ENCODE assay signal across 2 cellular contexts in genomic region chr21:42388740-42389448, GRCh38.
TF ChIP-seq lines count a peak whose summit lies in the region.

No MANE protein-coding gene starts in this region.

TF ChIP-seq in GM23338, 12 proteins besides CTCF, POLR2A, EP300 and RAD21:
- TF ChIP-seq ZNF331 (CRISPR knock-in tag; IDR thresholded peaks at IDR 0.05; ENCODE audit: low read depth): no peak
- no peak for TF ChIP-seq ZNF462 (CRISPR knock-in tag; IDR thresholded peaks at IDR 0.05)

TF ChIP-seq in K562, 482 proteins besides CTCF, POLR2A, EP300 and RAD21 (continues in another document):
- TF ChIP-seq, protein P1, sequence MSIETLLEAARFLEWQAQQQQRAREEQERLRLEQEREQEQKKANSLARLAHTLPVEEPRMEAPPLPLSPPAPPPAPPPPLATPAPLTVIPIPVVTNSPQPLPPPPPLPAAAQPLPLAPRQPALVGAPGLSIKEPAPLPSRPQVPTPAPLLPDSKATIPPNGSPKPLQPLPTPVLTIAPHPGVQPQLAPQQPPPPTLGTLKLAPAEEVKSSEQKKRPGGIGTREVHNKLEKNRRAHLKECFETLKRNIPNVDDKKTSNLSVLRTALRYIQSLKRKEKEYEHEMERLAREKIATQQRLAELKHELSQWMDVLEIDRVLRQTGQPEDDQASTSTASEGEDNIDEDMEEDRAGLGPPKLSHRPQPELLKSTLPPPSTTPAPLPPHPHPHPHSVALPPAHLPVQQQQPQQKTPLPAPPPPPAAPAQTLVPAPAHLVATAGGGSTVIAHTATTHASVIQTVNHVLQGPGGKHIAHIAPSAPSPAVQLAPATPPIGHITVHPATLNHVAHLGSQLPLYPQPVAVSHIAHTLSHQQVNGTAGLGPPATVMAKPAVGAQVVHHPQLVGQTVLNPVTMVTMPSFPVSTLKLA (conservative IDR thresholded peaks at IDR 0.05): no peak
- peak; percentile 42; the same call in 1 of the 2 replicates for TF ChIP-seq SMARCA5 (IDR thresholded peaks at IDR 0.05)
- TF ChIP-seq, protein P2, sequence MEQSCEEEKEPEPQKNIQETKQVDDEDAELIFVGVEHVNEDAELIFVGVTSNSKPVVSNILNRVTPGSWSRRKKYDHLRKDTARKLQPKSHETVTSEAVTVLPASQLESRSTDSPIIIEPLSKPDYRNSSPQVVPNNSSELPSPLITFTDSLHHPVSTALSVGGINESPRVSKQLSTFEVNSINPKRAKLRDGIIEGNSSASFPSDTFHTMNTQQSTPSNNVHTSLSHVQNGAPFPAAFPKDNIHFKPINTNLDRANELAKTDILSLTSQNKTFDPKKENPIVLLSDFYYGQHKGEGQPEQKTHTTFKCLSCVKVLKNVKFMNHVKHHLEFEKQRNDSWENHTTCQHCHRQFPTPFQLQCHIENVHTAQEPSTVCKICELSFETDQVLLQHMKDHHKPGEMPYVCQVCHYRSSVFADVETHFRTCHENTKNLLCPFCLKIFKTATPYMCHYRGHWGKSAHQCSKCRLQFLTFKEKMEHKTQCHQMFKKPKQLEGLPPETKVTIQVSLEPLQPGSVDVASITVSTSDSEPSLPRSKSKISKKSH (CRISPR knock-in tag; IDR thresholded peaks at IDR 0.05): no peak
- no peak for TF ChIP-seq MYBL2 (IDR thresholded peaks at IDR 0.05; ENCODE audit: low read depth)
- TF ChIP-seq MYBL2 (CRISPR knock-in tag; IDR thresholded peaks at IDR 0.05; ENCODE audit: borderline replicate concordance): no peak
- TF ChIP-seq SETDB1 (IDR thresholded peaks at IDR 0.05; ENCODE audit: low read length): no peak
- TF ChIP-seq LEF1 (IDR thresholded peaks at IDR 0.05): no peak
- TF ChIP-seq, protein P3, sequence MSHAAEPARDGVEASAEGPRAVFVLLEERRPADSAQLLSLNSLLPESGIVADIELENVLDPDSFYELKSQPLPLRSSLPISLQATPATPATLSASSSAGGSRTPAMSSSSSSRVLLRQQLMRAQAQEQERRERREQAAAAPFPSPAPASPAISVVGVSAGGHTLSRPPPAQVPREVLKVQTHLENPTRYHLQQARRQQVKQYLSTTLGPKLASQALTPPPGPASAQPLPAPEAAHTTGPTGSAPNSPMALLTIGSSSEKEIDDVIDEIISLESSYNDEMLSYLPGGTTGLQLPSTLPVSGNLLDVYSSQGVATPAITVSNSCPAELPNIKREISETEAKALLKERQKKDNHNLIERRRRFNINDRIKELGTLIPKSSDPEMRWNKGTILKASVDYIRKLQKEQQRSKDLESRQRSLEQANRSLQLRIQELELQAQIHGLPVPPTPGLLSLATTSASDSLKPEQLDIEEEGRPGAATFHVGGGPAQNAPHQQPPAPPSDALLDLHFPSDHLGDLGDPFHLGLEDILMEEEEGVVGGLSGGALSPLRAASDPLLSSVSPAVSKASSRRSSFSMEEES (CRISPR knock-in tag; IDR thresholded peaks at IDR 0.05): no peak
- no peak for TF ChIP-seq ATF2 (CRISPR knock-in tag; IDR thresholded peaks at IDR 0.05)
- TF ChIP-seq BRD4 (IDR thresholded peaks at IDR 0.05): no peak
- no peak for TF ChIP-seq HMGN3 (IDR thresholded peaks at IDR 0.05; ENCODE audit: borderline replicate concordance, extremely low read depth, insufficient read length, low read depth, low read length)
- TF ChIP-seq TEAD4 (IDR thresholded peaks at IDR 0.05; ENCODE audit: low read length): peak; percentile 74
- TF ChIP-seq TEAD4 (CRISPR knock-in tag; IDR thresholded peaks at IDR 0.05; ENCODE audit: borderline replicate concordance): no peak
- no peak for TF ChIP-seq ZNF134 (CRISPR knock-in tag; conservative IDR thresholded peaks at IDR 0.05)
- no peak for TF ChIP-seq TCFL5 (CRISPR knock-in tag; conservative IDR thresholded peaks at IDR 0.05)
- TF ChIP-seq GABPB1 (CRISPR knock-in tag; IDR thresholded peaks at IDR 0.05): no peak
- no peak for TF ChIP-seq ZNF217 (CRISPR knock-in tag; IDR thresholded peaks at IDR 0.05)
- no peak for TF ChIP-seq ETV6 (IDR thresholded peaks at IDR 0.05; ENCODE audit: borderline replicate concordance in 1 of 2, low read depth in 2 of 2, low read length in 1 of 2)
- no peak for TF ChIP-seq ETV6 (CRISPR knock-in tag; IDR thresholded peaks at IDR 0.05; ENCODE audit: borderline replicate concordance)
- no peak for TF ChIP-seq SMAD4 (CRISPR knock-in tag; conservative IDR thresholded peaks at IDR 0.05)
- TF ChIP-seq FOXP1 (CRISPR knock-in tag; IDR thresholded peaks at IDR 0.05): no peak
- TF ChIP-seq RBFOX2 (IDR thresholded peaks at IDR 0.05; ENCODE audit: low read depth, low read length): no peak
- 0 out of 4 replicates have a peak, but pooled peaks of 1 of the 2 experiments have one; percentile 58 for TF ChIP-seq KDM1A (IDR thresholded peaks at IDR 0.05)
- TF ChIP-seq TEAD1 (CRISPR knock-in tag; IDR thresholded peaks at IDR 0.05): peak in 1 of 2 experiments; percentile 91; a peak in 2 of 4 replicates
- TF ChIP-seq KLF1 (tag; IDR thresholded peaks at IDR 0.05): no peak
- TF ChIP-seq RBM25 (IDR thresholded peaks at IDR 0.05; ENCODE audit: low read depth, low read length, severe bottlenecking): peak; percentile 61
- TF ChIP-seq, protein P4, sequence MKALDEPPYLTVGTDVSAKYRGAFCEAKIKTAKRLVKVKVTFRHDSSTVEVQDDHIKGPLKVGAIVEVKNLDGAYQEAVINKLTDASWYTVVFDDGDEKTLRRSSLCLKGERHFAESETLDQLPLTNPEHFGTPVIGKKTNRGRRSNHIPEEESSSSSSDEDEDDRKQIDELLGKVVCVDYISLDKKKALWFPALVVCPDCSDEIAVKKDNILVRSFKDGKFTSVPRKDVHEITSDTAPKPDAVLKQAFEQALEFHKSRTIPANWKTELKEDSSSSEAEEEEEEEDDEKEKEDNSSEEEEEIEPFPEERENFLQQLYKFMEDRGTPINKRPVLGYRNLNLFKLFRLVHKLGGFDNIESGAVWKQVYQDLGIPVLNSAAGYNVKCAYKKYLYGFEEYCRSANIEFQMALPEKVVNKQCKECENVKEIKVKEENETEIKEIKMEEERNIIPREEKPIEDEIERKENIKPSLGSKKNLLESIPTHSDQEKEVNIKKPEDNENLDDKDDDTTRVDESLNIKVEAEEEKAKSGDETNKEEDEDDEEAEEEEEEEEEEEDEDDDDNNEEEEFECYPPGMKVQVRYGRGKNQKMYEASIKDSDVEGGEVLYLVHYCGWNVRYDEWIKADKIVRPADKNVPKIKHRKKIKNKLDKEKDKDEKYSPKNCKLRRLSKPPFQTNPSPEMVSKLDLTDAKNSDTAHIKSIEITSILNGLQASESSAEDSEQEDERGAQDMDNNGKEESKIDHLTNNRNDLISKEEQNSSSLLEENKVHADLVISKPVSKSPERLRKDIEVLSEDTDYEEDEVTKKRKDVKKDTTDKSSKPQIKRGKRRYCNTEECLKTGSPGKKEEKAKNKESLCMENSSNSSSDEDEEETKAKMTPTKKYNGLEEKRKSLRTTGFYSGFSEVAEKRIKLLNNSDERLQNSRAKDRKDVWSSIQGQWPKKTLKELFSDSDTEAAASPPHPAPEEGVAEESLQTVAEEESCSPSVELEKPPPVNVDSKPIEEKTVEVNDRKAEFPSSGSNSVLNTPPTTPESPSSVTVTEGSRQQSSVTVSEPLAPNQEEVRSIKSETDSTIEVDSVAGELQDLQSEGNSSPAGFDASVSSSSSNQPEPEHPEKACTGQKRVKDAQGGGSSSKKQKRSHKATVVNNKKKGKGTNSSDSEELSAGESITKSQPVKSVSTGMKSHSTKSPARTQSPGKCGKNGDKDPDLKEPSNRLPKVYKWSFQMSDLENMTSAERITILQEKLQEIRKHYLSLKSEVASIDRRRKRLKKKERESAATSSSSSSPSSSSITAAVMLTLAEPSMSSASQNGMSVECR (CRISPR knock-in tag; IDR thresholded peaks at IDR 0.05): no peak
- TF ChIP-seq KAT2B (IDR thresholded peaks at IDR 0.05; ENCODE audit: low read depth, low read length): no peak
- TF ChIP-seq MBD2 (IDR thresholded peaks at IDR 0.05; ENCODE audit: borderline replicate concordance, low read depth): no peak
- TF ChIP-seq, protein P5, sequence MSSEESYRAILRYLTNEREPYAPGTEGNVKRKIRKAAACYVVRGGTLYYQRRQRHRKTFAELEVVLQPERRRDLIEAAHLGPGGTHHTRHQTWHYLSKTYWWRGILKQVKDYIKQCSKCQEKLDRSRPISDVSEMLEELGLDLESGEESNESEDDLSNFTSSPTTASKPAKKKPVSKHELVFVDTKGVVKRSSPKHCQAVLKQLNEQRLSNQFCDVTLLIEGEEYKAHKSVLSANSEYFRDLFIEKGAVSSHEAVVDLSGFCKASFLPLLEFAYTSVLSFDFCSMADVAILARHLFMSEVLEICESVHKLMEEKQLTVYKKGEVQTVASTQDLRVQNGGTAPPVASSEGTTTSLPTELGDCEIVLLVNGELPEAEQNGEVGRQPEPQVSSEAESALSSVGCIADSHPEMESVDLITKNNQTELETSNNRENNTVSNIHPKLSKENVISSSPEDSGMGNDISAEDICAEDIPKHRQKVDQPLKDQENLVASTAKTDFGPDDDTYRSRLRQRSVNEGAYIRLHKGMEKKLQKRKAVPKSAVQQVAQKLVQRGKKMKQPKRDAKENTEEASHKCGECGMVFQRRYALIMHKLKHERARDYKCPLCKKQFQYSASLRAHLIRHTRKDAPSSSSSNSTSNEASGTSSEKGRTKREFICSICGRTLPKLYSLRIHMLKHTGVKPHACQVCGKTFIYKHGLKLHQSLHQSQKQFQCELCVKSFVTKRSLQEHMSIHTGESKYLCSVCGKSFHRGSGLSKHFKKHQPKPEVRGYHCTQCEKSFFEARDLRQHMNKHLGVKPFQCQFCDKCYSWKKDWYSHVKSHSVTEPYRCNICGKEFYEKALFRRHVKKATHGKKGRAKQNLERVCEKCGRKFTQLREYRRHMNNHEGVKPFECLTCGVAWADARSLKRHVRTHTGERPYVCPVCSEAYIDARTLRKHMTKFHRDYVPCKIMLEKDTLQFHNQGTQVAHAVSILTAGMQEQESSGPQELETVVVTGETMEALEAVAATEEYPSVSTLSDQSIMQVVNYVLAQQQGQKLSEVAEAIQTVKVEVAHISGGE (CRISPR knock-in tag; IDR thresholded peaks at IDR 0.05): peak in 1 of 3 experiments; percentile 83; a peak in 2 of 6 replicates
- TF ChIP-seq PHF20 (IDR thresholded peaks at IDR 0.05; ENCODE audit: partially characterized antibody): no peak
- TF ChIP-seq HNRNPLL (IDR thresholded peaks at IDR 0.05; ENCODE audit: low read depth, low read length, poor library complexity, severe bottlenecking): no peak
- TF ChIP-seq PYGO2 (tag; IDR thresholded peaks at IDR 0.05): no peak
- TF ChIP-seq MAZ (CRISPR knock-in tag; conservative IDR thresholded peaks at IDR 0.05 in 1 of 2, IDR thresholded peaks at IDR 0.05 in 1 of 2): peak; percentile 32 to 59; a peak in 2 of 4 replicates
- TF ChIP-seq ZFP30 (CRISPR knock-in tag; IDR thresholded peaks at IDR 0.05; ENCODE audit: borderline replicate concordance): no peak
- TF ChIP-seq, protein P6, sequence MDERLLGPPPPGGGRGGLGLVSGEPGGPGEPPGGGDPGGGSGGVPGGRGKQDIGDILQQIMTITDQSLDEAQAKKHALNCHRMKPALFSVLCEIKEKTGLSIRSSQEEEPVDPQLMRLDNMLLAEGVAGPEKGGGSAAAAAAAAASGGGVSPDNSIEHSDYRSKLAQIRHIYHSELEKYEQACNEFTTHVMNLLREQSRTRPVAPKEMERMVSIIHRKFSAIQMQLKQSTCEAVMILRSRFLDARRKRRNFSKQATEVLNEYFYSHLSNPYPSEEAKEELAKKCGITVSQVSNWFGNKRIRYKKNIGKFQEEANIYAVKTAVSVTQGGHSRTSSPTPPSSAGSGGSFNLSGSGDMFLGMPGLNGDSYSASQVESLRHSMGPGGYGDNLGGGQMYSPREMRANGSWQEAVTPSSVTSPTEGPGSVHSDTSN (CRISPR knock-in tag; IDR thresholded peaks at IDR 0.05; ENCODE audit: low read depth): no peak
- TF ChIP-seq, protein P6 (tag; conservative IDR thresholded peaks at IDR 0.05; ENCODE audit: low read depth): no peak
- no peak for TF ChIP-seq ZFP1 (CRISPR knock-in tag; IDR thresholded peaks at IDR 0.05)
- no peak for TF ChIP-seq ZNF121 (CRISPR knock-in tag; conservative IDR thresholded peaks at IDR 0.05)
- no peak for TF ChIP-seq MCM2 (IDR thresholded peaks at IDR 0.05; ENCODE audit: low read depth)
- TF ChIP-seq L3MBTL2 (IDR thresholded peaks at IDR 0.05): no peak
- TF ChIP-seq TCF3 (CRISPR knock-in tag; IDR thresholded peaks at IDR 0.05): peak; percentile 28; the same call in 1 of the 2 replicates
- TF ChIP-seq HDAC6 (IDR thresholded peaks at IDR 0.05; ENCODE audit: low read depth, low read length): no peak
- TF ChIP-seq, protein P7, sequence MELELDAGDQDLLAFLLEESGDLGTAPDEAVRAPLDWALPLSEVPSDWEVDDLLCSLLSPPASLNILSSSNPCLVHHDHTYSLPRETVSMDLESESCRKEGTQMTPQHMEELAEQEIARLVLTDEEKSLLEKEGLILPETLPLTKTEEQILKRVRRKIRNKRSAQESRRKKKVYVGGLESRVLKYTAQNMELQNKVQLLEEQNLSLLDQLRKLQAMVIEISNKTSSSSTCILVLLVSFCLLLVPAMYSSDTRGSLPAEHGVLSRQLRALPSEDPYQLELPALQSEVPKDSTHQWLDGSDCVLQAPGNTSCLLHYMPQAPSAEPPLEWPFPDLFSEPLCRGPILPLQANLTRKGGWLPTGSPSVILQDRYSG (tag; conservative IDR thresholded peaks at IDR 0.05; ENCODE audit: low read depth): no peak
- TF ChIP-seq BCOR (IDR thresholded peaks at IDR 0.05): peak; percentile 72; the same call in 1 of the 2 replicates
- TF ChIP-seq, protein P8, sequence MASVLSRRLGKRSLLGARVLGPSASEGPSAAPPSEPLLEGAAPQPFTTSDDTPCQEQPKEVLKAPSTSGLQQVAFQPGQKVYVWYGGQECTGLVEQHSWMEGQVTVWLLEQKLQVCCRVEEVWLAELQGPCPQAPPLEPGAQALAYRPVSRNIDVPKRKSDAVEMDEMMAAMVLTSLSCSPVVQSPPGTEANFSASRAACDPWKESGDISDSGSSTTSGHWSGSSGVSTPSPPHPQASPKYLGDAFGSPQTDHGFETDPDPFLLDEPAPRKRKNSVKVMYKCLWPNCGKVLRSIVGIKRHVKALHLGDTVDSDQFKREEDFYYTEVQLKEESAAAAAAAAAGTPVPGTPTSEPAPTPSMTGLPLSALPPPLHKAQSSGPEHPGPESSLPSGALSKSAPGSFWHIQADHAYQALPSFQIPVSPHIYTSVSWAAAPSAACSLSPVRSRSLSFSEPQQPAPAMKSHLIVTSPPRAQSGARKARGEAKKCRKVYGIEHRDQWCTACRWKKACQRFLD (CRISPR knock-in tag; IDR thresholded peaks at IDR 0.05): no peak
- TF ChIP-seq TSC22D4 (tag; IDR thresholded peaks at IDR 0.05): no peak
